In genomic region chr4:33537527-33537926, GRCh38 we compare ENCODE assay signal across 29 cellular contexts.
"Had no signal": no experiment of that assay in that cellular context is flagged by ENCODE, and none has a peak within 500 bp of the region (broad histone marks: within the 10 kb centered on the region; RNA-seq: fewer than 3 reads in every experiment).

No MANE protein-coding gene starts in this region.

- H3K27me3 ChIP-seq: ascending aorta, cardiac muscle cell had no signal

- ATAC-seq: activated CD8-positive, alpha-beta memory T cell treated with anti-CD3 and anti-CD28 coated beads, Interleukin-2, amount 10 ng/mL, durations not matched to agents 7 days and 5 days; activated CD8-positive, alpha-beta T cell treated with anti-CD3 and anti-CD28 coated beads for 36 hours; activated naive CD8-positive, alpha-beta T cell treated with anti-CD3 and anti-CD28 coated beads, Interleukin-2, amount 50 U/mL, for 24 hours had no signal

- H3K27ac ChIP-seq: ascending aorta, cardiac muscle cell, VCaP had no signal

- H3K36me3 ChIP-seq: ascending aorta, cardiac muscle cell had no signal

- H3K9me3 ChIP-seq: ascending aorta had no signal

- H3K4me3 ChIP-seq: ascending aorta, cardiac muscle cell had no signal

- H3K4me1 ChIP-seq: ascending aorta had no signal

- DNase-seq: activated B cell treated with CpG ODN at 0.5 μM for 24 hours; activated CD4-positive, alpha-beta memory T cell treated with anti-CD3 and anti-CD28 coated beads for 36 hours; activated CD4-positive, alpha-beta T cell treated with anti-CD3 and anti-CD28 coated beads for 4 hours; activated CD4-positive, alpha-beta T cell treated with anti-CD3 and anti-CD28 coated beads, Interleukin-2, amount 10 ng/mL, durations not matched to agents 24 days and 14 days; activated CD4-positive, alpha-beta T cell treated with anti-CD3 and anti-CD28 coated beads, Interleukin-2, amount 50 U/mL, for 1 hour; activated CD4-positive, alpha-beta T cell treated with anti-CD3 and anti-CD28 coated beads, Interleukin-2, amount 50 U/mL, for 4 hours; activated CD4-positive, CD25-positive, alpha-beta regulatory T cell treated with anti-CD3 and anti-CD28 coated beads, Interleukin-2, amount 50 U/mL, for 72 hours; activated CD8-positive, alpha-beta memory T cell treated with anti-CD3 and anti-CD28 coated beads for 24 hours; activated CD8-positive, alpha-beta memory T cell treated with anti-CD3 and anti-CD28 coated beads, Interleukin-2, amount 10 ng/mL, durations not matched to agents 7 days and 5 days; activated CD8-positive, alpha-beta memory T cell treated with anti-CD3 and anti-CD28 coated beads, Interleukin-2, amount 50 U/mL, for 48 hours; activated CD8-positive, alpha-beta T cell treated with anti-CD3 and anti-CD28 coated beads for 36 hours; activated effector memory CD4-positive, alpha-beta T cell treated with Interleukin-2 at 50 U/mL for 16 hours; activated gamma-delta T cell; activated naive CD4-positive, alpha-beta T cell treated with anti-CD3 and anti-CD28 coated beads, Interleukin-2, amount 10 ng/mL, durations not matched to agents 7 days and 5 days; activated naive CD4-positive, alpha-beta T cell treated with Interleukin-2 at 50 U/mL for 16 hours; activated naive CD8-positive, alpha-beta T cell treated with anti-CD3 and anti-CD28 coated beads, Interleukin-2, amount 10 ng/mL, durations not matched to agents 7 days and 5 days; activated naive CD8-positive, alpha-beta T cell treated with anti-CD3 and anti-CD28 coated beads, Interleukin-2, amount 50 U/mL, for 24 hours; activated T-cell treated with anti-CD3 and anti-CD28 coated beads, Interleukin-2, amount 50 U/mL, for 24 hours; activated T-cell treated with anti-CD3 and anti-CD28 coated beads, Interleukin-2, amount 50 U/mL, for 48 hours; amygdala; anterior cingulate cortex; caudate nucleus; cerebellar nuclear complex; T-helper 1 cell; T-helper 2 cell; T-helper 9 cell had no signal
